In the genomic region with DNA sequence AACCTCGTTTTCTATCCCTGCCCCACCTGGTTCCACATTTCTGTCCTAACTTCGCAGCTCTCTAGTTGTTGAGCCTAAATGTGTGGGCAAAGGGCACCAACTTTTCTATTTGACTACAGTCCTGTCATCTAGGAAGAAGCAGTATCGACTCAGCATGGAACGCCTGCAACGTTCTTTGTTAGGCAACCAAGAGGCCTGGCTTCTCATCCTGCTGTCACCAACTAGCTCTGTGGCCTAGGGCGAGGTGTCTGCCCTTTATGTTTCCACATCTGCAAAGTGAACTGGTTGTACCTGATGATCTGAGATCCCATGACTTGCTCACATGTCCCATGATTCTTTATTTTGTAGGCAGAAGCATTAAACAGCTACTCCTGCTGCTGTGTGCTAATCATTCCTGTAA, we compare ENCODE assay signal across 30 cellular contexts.
"Had no signal": no experiment of that assay in that cellular context is flagged by ENCODE, and none has a peak within 500 bp of the region (broad histone marks: within the 10 kb centered on the region; RNA-seq: fewer than 3 reads in every experiment).

No MANE protein-coding gene starts in this region.

- H3K27me3 ChIP-seq: ascending aorta, breast epithelium, esophagus squamous epithelium, gastroesophageal sphincter, heart right ventricle had no signal

- H3K4me1 ChIP-seq: ascending aorta, breast epithelium, heart right ventricle had no signal

- H3K4me3 ChIP-seq: ascending aorta, breast epithelium, esophagus squamous epithelium, gastroesophageal sphincter, heart right ventricle had no signal

- H3K4me3 Mint-ChIP-seq: activated B cell treated with CpG ODN at 0.5 μM for 24 hours; activated CD8-positive, alpha-beta T cell treated with anti-CD3 and anti-CD28 coated beads for 36 hours; activated naive CD4-positive, alpha-beta T cell treated with anti-CD3 and anti-CD28 coated beads, Interleukin-2, amount 10 ng/mL, durations not matched to agents 7 days and 5 days; activated naive CD8-positive, alpha-beta T cell treated with anti-CD3 and anti-CD28 coated beads, Interleukin-2, amount 10 ng/mL, durations not matched to agents 7 days and 5 days; activated T-cell treated with anti-CD3 and anti-CD28 coated beads, Interleukin-2, amount 50 U/mL, for 4 hours; activated T-helper 17 cell treated with anti-CD3 and anti-CD28 coated beads, Interleukin-2, amount 50 U/mL, for 72 hours; brain; central memory CD8-positive, alpha-beta T cell; effector memory CD8-positive, alpha-beta T cell; T-helper 17 cell; T-helper 2 cell treated with Interferon-gamma antibody and Interleukin-4, amounts not matched to agents 5 μg/mL and 100 μg/mL, for 36 hours had no signal

- H3K4me1 Mint-ChIP-seq: activated B cell treated with CpG ODN at 0.5 μM for 24 hours; activated naive CD4-positive, alpha-beta T cell treated with anti-CD3 and anti-CD28 coated beads, Interleukin-2, amount 10 ng/mL, durations not matched to agents 7 days and 5 days; activated naive CD8-positive, alpha-beta T cell treated with anti-CD3 and anti-CD28 coated beads, Interleukin-2, amount 10 ng/mL, durations not matched to agents 7 days and 5 days; activated T-helper 17 cell treated with anti-CD3 and anti-CD28 coated beads, Interleukin-2, amount 50 U/mL, for 72 hours; central memory CD8-positive, alpha-beta T cell; T-helper 17 cell had no signal

- H3K36me3 Mint-ChIP-seq: activated naive CD4-positive, alpha-beta T cell treated with anti-CD3 and anti-CD28 coated beads, Interleukin-2, amount 10 ng/mL, durations not matched to agents 7 days and 5 days; activated naive CD4-positive, alpha-beta T cell treated with anti-CD3 and anti-CD28 coated beads, Interleukin-2, amount 50 U/mL, for 72 hours; activated naive CD8-positive, alpha-beta T cell treated with anti-CD3 and anti-CD28 coated beads, Interleukin-2, amount 10 ng/mL, durations not matched to agents 7 days and 5 days; brain had no signal

- ATAC-seq: activated CD4-positive, CD25-positive, alpha-beta regulatory T cell treated with anti-CD3 and anti-CD28 coated beads, Interleukin-2, amount 50 U/mL, for 24 hours; activated CD8-positive, alpha-beta T cell treated with anti-CD3 and anti-CD28 coated beads for 36 hours; activated naive CD4-positive, alpha-beta T cell treated with anti-CD3 and anti-CD28 coated beads, Interleukin-2, amount 50 U/mL, for 72 hours; activated T-cell treated with anti-CD3 and anti-CD28 coated beads, Interleukin-2, amount 50 U/mL, for 4 hours; activated T-helper 17 cell treated with anti-CD3 and anti-CD28 coated beads, Interleukin-2, amount 50 U/mL, for 72 hours; effector memory CD8-positive, alpha-beta T cell; gastroesophageal sphincter; heart right ventricle; T-helper 17 cell had no signal

- H3K27ac Mint-ChIP-seq: activated B cell treated with CpG ODN at 0.5 μM for 24 hours; activated CD8-positive, alpha-beta T cell treated with anti-CD3 and anti-CD28 coated beads for 36 hours; activated naive CD4-positive, alpha-beta T cell treated with anti-CD3 and anti-CD28 coated beads, Interleukin-2, amount 10 ng/mL, durations not matched to agents 7 days and 5 days; activated naive CD4-positive, alpha-beta T cell treated with anti-CD3 and anti-CD28 coated beads, Interleukin-2, amount 50 U/mL, for 72 hours; activated naive CD8-positive, alpha-beta T cell treated with anti-CD3 and anti-CD28 coated beads, Interleukin-2, amount 10 ng/mL, durations not matched to agents 7 days and 5 days; activated T-helper 17 cell treated with anti-CD3 and anti-CD28 coated beads, Interleukin-2, amount 50 U/mL, for 72 hours; brain; effector memory CD8-positive, alpha-beta T cell; T-helper 17 cell; T-helper 2 cell treated with Interferon-gamma antibody and Interleukin-4, amounts not matched to agents 5 μg/mL and 100 μg/mL, for 36 hours had no signal

- DNase-seq: activated B cell treated with CpG ODN at 0.5 μM for 24 hours; activated CD4-positive, alpha-beta T cell treated with anti-CD3 and anti-CD28 coated beads for 48 hours; activated CD4-positive, alpha-beta T cell treated with anti-CD3 and anti-CD28 coated beads, Interleukin-2, amount 50 U/mL, for 1 hour; activated CD4-positive, alpha-beta T cell treated with anti-CD3 and anti-CD28 coated beads, Interleukin-2, amount 50 U/mL, for 48 hours; activated CD8-positive, alpha-beta memory T cell treated with anti-CD3 and anti-CD28 coated beads for 24 hours; activated CD8-positive, alpha-beta T cell treated with anti-CD3 and anti-CD28 coated beads for 36 hours; activated effector memory CD4-positive, alpha-beta T cell treated with Interleukin-2 at 50 U/mL for 16 hours; activated naive CD4-positive, alpha-beta T cell treated with anti-CD3 and anti-CD28 coated beads, Interleukin-2, amount 10 ng/mL, durations not matched to agents 7 days and 5 days; activated naive CD8-positive, alpha-beta T cell treated with anti-CD3 and anti-CD28 coated beads, Interleukin-2, amount 10 ng/mL, durations not matched to agents 7 days and 5 days; activated T-cell treated with anti-CD3 and anti-CD28 coated beads, Interleukin-2, amount 50 U/mL, for 4 hours; cortex of kidney; dermis blood vessel endothelial cell; effector CD4-positive, alpha-beta T cell; effector memory CD8-positive, alpha-beta T cell; esophagus squamous epithelium; foreskin melanocyte; heart right ventricle; T-helper 1 cell; T-helper 17 cell; T1000; WERI-Rb-1 had no signal

- H3K27ac ChIP-seq: ascending aorta, breast epithelium, esophagus squamous epithelium, gastroesophageal sphincter, heart right ventricle, WERI-Rb-1 had no signal

- H3K9me3 Mint-ChIP-seq: activated B cell treated with CpG ODN at 0.5 μM for 24 hours; activated CD8-positive, alpha-beta T cell treated with anti-CD3 and anti-CD28 coated beads for 36 hours; activated naive CD4-positive, alpha-beta T cell treated with anti-CD3 and anti-CD28 coated beads, Interleukin-2, amount 10 ng/mL, durations not matched to agents 7 days and 5 days; activated naive CD4-positive, alpha-beta T cell treated with anti-CD3 and anti-CD28 coated beads, Interleukin-2, amount 50 U/mL, for 72 hours; activated naive CD8-positive, alpha-beta T cell treated with anti-CD3 and anti-CD28 coated beads, Interleukin-2, amount 10 ng/mL, durations not matched to agents 7 days and 5 days; activated T-cell treated with anti-CD3 and anti-CD28 coated beads, Interleukin-2, amount 50 U/mL, for 4 hours; central memory CD8-positive, alpha-beta T cell; effector memory CD8-positive, alpha-beta T cell; T-helper 2 cell treated with Interferon-gamma antibody and Interleukin-4, amounts not matched to agents 5 μg/mL and 100 μg/mL, for 36 hours had no signal

- H3K36me3 ChIP-seq: breast epithelium, esophagus squamous epithelium, heart right ventricle, WERI-Rb-1 had no signal

- H3K27me3 Mint-ChIP-seq: activated B cell treated with CpG ODN at 0.5 μM for 24 hours; activated naive CD4-positive, alpha-beta T cell treated with anti-CD3 and anti-CD28 coated beads, Interleukin-2, amount 10 ng/mL, durations not matched to agents 7 days and 5 days; activated naive CD8-positive, alpha-beta T cell treated with anti-CD3 and anti-CD28 coated beads, Interleukin-2, amount 10 ng/mL, durations not matched to agents 7 days and 5 days; activated T-helper 17 cell treated with anti-CD3 and anti-CD28 coated beads, Interleukin-2, amount 50 U/mL, for 72 hours; central memory CD8-positive, alpha-beta T cell; effector memory CD8-positive, alpha-beta T cell had no signal

- H3K9me3 ChIP-seq: ascending aorta, breast epithelium, esophagus squamous epithelium, gastroesophageal sphincter, heart right ventricle had no signal
